Comparison of ENCODE assay signal across 1 cellular context in the genomic region with DNA sequence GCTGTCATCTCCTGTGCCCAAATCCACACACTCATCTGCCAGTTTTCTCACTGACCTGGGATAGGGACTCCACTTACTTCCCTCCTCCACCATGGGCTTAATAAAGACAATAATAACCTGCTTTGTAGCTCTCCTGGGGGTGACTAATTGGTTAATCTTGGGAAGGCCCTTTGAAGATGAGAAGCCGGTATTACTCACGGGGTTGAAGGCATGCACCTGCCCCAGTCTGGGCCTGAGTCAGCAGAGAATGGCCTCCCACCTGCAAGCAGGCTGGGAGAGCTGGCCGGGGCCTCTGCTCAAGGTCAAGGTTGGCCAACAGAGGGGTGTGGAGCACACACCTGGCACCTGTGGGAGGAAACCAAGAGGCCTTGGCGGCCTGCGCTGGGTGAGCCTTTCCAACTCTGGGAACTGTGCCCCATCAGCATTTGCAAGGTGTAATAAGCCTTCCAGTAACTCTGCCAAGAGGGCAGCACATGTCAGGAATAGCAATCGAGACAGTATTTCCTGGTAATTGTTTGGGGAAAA.
TF ChIP-seq lines count a peak whose summit lies in the region.

No MANE protein-coding gene starts in this region.

TF ChIP-seq in GM12878, 131 proteins besides CTCF, POLR2A, EP300 and RAD21 (continued from another document and continues in another):
- TF ChIP-seq, protein P1, sequence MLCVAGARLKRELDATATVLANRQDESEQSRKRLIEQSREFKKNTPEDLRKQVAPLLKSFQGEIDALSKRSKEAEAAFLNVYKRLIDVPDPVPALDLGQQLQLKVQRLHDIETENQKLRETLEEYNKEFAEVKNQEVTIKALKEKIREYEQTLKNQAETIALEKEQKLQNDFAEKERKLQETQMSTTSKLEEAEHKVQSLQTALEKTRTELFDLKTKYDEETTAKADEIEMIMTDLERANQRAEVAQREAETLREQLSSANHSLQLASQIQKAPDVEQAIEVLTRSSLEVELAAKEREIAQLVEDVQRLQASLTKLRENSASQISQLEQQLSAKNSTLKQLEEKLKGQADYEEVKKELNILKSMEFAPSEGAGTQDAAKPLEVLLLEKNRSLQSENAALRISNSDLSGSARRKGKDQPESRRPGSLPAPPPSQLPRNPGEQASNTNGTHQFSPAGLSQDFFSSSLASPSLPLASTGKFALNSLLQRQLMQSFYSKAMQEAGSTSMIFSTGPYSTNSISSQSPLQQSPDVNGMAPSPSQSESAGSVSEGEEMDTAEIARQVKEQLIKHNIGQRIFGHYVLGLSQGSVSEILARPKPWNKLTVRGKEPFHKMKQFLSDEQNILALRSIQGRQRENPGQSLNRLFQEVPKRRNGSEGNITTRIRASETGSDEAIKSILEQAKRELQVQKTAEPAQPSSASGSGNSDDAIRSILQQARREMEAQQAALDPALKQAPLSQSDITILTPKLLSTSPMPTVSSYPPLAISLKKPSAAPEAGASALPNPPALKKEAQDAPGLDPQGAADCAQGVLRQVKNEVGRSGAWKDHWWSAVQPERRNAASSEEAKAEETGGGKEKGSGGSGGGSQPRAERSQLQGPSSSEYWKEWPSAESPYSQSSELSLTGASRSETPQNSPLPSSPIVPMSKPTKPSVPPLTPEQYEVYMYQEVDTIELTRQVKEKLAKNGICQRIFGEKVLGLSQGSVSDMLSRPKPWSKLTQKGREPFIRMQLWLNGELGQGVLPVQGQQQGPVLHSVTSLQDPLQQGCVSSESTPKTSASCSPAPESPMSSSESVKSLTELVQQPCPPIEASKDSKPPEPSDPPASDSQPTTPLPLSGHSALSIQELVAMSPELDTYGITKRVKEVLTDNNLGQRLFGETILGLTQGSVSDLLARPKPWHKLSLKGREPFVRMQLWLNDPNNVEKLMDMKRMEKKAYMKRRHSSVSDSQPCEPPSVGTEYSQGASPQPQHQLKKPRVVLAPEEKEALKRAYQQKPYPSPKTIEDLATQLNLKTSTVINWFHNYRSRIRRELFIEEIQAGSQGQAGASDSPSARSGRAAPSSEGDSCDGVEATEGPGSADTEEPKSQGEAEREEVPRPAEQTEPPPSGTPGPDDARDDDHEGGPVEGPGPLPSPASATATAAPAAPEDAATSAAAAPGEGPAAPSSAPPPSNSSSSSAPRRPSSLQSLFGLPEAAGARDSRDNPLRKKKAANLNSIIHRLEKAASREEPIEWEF (IDR thresholded peaks at IDR 0.05; ENCODE audit: insufficient replicate concordance, low read depth, low read length) = no peak
- TF ChIP-seq ATF7 (IDR thresholded peaks at IDR 0.05; ENCODE audit: low read depth) = no peak
- no peak for TF ChIP-seq BMI1 (IDR thresholded peaks at IDR 0.05; ENCODE audit: borderline replicate concordance)
- TF ChIP-seq, protein P2, sequence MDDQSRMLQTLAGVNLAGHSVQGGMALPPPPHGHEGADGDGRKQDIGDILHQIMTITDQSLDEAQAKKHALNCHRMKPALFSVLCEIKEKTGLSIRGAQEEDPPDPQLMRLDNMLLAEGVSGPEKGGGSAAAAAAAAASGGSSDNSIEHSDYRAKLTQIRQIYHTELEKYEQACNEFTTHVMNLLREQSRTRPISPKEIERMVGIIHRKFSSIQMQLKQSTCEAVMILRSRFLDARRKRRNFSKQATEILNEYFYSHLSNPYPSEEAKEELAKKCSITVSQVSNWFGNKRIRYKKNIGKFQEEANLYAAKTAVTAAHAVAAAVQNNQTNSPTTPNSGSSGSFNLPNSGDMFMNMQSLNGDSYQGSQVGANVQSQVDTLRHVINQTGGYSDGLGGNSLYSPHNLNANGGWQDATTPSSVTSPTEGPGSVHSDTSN (IDR thresholded peaks at IDR 0.05; ENCODE audit: insufficient replicate concordance, low read depth, low read length) = no peak
- peak; percentile 60 for TF ChIP-seq MEF2A (IDR thresholded peaks at IDR 0.05; ENCODE audit: insufficient read depth, low read depth, low read length)
- TF ChIP-seq STAT3 (IDR thresholded peaks at IDR 0.05; ENCODE audit: low read depth, low read length) = no peak
- TF ChIP-seq, protein P3, sequence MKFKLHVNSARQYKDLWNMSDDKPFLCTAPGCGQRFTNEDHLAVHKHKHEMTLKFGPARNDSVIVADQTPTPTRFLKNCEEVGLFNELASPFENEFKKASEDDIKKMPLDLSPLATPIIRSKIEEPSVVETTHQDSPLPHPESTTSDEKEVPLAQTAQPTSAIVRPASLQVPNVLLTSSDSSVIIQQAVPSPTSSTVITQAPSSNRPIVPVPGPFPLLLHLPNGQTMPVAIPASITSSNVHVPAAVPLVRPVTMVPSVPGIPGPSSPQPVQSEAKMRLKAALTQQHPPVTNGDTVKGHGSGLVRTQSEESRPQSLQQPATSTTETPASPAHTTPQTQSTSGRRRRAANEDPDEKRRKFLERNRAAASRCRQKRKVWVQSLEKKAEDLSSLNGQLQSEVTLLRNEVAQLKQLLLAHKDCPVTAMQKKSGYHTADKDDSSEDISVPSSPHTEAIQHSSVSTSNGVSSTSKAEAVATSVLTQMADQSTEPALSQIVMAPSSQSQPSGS (IDR thresholded peaks at IDR 0.05; ENCODE audit: low read length) = no peak
- TF ChIP-seq, protein P4, sequence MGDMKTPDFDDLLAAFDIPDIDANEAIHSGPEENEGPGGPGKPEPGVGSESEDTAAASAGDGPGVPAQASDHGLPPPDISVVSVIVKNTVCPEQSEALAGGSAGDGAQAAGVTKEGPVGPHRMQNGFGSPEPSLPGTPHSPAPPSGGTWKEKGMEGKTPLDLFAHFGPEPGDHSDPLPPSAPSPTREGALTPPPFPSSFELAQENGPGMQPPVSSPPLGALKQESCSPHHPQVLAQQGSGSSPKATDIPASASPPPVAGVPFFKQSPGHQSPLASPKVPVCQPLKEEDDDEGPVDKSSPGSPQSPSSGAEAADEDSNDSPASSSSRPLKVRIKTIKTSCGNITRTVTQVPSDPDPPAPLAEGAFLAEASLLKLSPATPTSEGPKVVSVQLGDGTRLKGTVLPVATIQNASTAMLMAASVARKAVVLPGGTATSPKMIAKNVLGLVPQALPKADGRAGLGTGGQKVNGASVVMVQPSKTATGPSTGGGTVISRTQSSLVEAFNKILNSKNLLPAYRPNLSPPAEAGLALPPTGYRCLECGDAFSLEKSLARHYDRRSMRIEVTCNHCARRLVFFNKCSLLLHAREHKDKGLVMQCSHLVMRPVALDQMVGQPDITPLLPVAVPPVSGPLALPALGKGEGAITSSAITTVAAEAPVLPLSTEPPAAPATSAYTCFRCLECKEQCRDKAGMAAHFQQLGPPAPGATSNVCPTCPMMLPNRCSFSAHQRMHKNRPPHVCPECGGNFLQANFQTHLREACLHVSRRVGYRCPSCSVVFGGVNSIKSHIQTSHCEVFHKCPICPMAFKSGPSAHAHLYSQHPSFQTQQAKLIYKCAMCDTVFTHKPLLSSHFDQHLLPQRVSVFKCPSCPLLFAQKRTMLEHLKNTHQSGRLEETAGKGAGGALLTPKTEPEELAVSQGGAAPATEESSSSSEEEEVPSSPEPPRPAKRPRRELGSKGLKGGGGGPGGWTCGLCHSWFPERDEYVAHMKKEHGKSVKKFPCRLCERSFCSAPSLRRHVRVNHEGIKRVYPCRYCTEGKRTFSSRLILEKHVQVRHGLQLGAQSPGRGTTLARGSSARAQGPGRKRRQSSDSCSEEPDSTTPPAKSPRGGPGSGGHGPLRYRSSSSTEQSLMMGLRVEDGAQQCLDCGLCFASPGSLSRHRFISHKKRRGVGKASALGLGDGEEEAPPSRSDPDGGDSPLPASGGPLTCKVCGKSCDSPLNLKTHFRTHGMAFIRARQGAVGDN (IDR thresholded peaks at IDR 0.05) = peak; percentile 93
- no peak for TF ChIP-seq NFYA (IDR thresholded peaks at IDR 0.05; ENCODE audit: borderline replicate concordance, low read depth, low read length)
- TF ChIP-seq, protein P5, sequence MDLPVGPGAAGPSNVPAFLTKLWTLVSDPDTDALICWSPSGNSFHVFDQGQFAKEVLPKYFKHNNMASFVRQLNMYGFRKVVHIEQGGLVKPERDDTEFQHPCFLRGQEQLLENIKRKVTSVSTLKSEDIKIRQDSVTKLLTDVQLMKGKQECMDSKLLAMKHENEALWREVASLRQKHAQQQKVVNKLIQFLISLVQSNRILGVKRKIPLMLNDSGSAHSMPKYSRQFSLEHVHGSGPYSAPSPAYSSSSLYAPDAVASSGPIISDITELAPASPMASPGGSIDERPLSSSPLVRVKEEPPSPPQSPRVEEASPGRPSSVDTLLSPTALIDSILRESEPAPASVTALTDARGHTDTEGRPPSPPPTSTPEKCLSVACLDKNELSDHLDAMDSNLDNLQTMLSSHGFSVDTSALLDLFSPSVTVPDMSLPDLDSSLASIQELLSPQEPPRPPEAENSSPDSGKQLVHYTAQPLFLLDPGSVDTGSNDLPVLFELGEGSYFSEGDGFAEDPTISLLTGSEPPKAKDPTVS (IDR thresholded peaks at IDR 0.05; ENCODE audit: low read depth, low read length) = no peak
- TF ChIP-seq CBX5 (IDR thresholded peaks at IDR 0.05; ENCODE audit: low read depth) = no peak
- TF ChIP-seq POLR2AphosphoS5 (IDR thresholded peaks at IDR 0.05; ENCODE audit: low read length) = no peak
- TF ChIP-seq, protein P6, sequence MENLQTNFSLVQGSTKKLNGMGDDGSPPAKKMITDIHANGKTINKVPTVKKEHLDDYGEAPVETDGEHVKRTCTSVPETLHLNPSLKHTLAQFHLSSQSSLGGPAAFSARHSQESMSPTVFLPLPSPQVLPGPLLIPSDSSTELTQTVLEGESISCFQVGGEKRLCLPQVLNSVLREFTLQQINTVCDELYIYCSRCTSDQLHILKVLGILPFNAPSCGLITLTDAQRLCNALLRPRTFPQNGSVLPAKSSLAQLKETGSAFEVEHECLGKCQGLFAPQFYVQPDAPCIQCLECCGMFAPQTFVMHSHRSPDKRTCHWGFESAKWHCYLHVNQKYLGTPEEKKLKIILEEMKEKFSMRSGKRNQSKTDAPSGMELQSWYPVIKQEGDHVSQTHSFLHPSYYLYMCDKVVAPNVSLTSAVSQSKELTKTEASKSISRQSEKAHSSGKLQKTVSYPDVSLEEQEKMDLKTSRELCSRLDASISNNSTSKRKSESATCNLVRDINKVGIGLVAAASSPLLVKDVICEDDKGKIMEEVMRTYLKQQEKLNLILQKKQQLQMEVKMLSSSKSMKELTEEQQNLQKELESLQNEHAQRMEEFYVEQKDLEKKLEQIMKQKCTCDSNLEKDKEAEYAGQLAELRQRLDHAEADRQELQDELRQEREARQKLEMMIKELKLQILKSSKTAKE (IDR thresholded peaks at IDR 0.05; ENCODE audit: low read depth, poor library complexity, severe bottlenecking) = peak; percentile 18
- peak in 1 of 2 experiments; percentile 67; a peak in 1 of 4 replicates for TF ChIP-seq ETV6 (conservative IDR thresholded peaks at IDR 0.05 in 1 of 2, IDR thresholded peaks at IDR 0.05 in 1 of 2; ENCODE audit: borderline replicate concordance in 1 of 2, low read depth in 1 of 2)
- TF ChIP-seq FOXM1 (IDR thresholded peaks at IDR 0.05; ENCODE audit: low read depth, low read length) = no peak
- TF ChIP-seq, protein P7, sequence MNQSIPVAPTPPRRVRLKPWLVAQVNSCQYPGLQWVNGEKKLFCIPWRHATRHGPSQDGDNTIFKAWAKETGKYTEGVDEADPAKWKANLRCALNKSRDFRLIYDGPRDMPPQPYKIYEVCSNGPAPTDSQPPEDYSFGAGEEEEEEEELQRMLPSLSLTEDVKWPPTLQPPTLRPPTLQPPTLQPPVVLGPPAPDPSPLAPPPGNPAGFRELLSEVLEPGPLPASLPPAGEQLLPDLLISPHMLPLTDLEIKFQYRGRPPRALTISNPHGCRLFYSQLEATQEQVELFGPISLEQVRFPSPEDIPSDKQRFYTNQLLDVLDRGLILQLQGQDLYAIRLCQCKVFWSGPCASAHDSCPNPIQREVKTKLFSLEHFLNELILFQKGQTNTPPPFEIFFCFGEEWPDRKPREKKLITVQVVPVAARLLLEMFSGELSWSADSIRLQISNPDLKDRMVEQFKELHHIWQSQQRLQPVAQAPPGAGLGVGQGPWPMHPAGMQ (IDR thresholded peaks at IDR 0.05; ENCODE audit: borderline replicate concordance) = no peak
- no peak for TF ChIP-seq ZNF622 (IDR thresholded peaks at IDR 0.05)
- TF ChIP-seq SMARCA5 (IDR thresholded peaks at IDR 0.05) = no peak
- TF ChIP-seq PML (IDR thresholded peaks at IDR 0.05; ENCODE audit: low read length) = no peak
- TF ChIP-seq, protein P8, sequence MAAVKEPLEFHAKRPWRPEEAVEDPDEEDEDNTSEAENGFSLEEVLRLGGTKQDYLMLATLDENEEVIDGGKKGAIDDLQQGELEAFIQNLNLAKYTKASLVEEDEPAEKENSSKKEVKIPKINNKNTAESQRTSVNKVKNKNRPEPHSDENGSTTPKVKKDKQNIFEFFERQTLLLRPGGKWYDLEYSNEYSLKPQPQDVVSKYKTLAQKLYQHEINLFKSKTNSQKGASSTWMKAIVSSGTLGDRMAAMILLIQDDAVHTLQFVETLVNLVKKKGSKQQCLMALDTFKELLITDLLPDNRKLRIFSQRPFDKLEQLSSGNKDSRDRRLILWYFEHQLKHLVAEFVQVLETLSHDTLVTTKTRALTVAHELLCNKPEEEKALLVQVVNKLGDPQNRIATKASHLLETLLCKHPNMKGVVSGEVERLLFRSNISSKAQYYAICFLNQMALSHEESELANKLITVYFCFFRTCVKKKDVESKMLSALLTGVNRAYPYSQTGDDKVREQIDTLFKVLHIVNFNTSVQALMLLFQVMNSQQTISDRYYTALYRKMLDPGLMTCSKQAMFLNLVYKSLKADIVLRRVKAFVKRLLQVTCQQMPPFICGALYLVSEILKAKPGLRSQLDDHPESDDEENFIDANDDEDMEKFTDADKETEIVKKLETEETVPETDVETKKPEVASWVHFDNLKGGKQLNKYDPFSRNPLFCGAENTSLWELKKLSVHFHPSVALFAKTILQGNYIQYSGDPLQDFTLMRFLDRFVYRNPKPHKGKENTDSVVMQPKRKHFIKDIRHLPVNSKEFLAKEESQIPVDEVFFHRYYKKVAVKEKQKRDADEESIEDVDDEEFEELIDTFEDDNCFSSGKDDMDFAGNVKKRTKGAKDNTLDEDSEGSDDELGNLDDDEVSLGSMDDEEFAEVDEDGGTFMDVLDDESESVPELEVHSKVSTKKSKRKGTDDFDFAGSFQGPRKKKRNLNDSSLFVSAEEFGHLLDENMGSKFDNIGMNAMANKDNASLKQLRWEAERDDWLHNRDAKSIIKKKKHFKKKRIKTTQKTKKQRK (IDR thresholded peaks at IDR 0.05; ENCODE audit: low read depth, low read length) = no peak
- TF ChIP-seq BHLHE40 (IDR thresholded peaks at IDR 0.05; ENCODE audit: borderline replicate concordance in 1 of 2, low read depth in 2 of 2, low read length in 1 of 2) = peak; percentile 69 to 74
- TF ChIP-seq WRNIP1 (IDR thresholded peaks at IDR 0.05; ENCODE audit: borderline replicate concordance, low read depth, low read length) = no peak
- TF ChIP-seq HDGF (IDR thresholded peaks at IDR 0.05) = 0 out of 2 replicates have a peak, but pooled peaks have one; percentile 66
- TF ChIP-seq RUNX3 (IDR thresholded peaks at IDR 0.05; ENCODE audit: low read length) = no peak
- TF ChIP-seq POLR2AphosphoS2 (IDR thresholded peaks at IDR 0.05; ENCODE audit: low read depth, low read length) = no peak
- no peak for TF ChIP-seq HDAC6 (IDR thresholded peaks at IDR 0.05; ENCODE audit: unreplicated experiment)
- TF ChIP-seq, protein P9, sequence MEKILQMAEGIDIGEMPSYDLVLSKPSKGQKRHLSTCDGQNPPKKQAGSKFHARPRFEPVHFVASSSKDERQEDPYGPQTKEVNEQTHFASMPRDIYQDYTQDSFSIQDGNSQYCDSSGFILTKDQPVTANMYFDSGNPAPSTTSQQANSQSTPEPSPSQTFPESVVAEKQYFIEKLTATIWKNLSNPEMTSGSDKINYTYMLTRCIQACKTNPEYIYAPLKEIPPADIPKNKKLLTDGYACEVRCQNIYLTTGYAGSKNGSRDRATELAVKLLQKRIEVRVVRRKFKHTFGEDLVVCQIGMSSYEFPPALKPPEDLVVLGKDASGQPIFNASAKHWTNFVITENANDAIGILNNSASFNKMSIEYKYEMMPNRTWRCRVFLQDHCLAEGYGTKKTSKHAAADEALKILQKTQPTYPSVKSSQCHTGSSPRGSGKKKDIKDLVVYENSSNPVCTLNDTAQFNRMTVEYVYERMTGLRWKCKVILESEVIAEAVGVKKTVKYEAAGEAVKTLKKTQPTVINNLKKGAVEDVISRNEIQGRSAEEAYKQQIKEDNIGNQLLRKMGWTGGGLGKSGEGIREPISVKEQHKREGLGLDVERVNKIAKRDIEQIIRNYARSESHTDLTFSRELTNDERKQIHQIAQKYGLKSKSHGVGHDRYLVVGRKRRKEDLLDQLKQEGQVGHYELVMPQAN (conservative IDR thresholded peaks at IDR 0.05) = no peak
